Comparison of ENCODE assay signal across 14 cellular contexts in the genomic region with DNA sequence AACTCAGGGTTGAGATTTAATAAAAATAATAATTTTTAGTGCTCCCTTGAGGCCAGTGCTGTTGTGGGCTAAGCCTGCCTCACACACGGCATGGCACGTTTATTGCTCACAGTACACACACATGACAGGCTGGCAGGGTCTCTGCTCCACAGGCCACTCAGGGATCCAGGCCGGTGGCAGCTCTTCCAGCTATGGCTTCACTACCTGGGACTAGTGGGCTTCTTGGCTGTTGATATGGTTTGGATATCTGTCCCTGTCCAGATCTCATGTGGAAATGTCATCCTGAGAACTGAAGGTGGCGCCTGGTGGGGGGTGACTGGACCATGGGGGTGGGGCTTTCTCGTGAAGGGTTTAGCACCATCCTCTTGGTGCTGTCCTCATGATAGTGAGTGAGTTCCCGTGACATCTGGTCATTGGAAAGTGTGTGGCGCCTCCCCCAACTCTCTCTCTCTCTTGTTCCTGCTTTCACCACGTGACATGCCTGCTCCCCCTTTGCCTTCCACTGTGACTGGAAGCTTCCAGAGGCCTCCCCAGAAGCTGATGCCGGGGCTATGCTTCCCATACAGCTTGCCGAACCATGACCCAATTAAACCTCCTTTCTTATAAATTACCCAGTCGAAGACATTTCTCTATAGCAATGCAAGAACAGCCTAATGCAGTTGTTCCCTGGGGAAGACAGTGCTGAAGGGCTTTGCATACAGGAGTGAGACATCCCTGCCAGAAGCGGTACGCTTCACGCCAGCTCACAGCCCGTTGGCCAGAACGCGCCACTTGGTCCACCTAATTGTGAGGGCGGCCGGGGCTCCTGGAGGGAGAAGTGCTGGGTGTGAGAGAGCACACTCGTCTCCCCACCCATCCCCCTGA.
A peak's percentile ranks its signal among the peaks of the same experiment; 100 is the strongest.
DNase-seq lines count a peak whose midpoint lies in the region; ATAC-seq and TF ChIP-seq lines count a peak whose summit lies in the region.
"Had no signal": no experiment of that assay in that cellular context is flagged by ENCODE, and none has a peak within 500 bp of the region (broad histone marks: within the 10 kb centered on the region; RNA-seq: fewer than 3 reads in every experiment).

No MANE protein-coding gene starts in this region.

- TF ChIP-seq EP300 in sigmoid colon (IDR thresholded peaks at IDR 0.05), result no peak

- WGBS in neuronal stem cell (ENCODE audit: extremely low coverage in 2 of 2, insufficient read length in 2 of 2, insufficient replicate concordance in 1 of 2), 2 donors, result no CpG with 5 or more reads among the region's 20 CpGs
- WGBS in sigmoid colon, 2 donors, result 83 to 87% methylated on average over 20 of the region's 20 CpGs

- no peak overlapping the region for H2BK12ac ChIP-seq in neuronal stem cell (ENCODE audit: low read length)

- peak overlapping the region; percentile 69 for H2BK15ac ChIP-seq in neuronal stem cell (ENCODE audit: low read length)

- no peak overlapping the region for H2AK5ac ChIP-seq in neuronal stem cell (ENCODE audit: low read depth, low read length)

- H3K27me3 ChIP-seq in neuronal stem cell (ENCODE audit: control insufficient read depth in 3 of 3, insufficient read depth in 3 of 3, low read depth in 1 of 3, low read length in 3 of 3), result peaks cover 0 to 10% (median 0%) of the 10 kb centered on the region in 3 experiments
- peaks cover 0 to 10% (median 0%) of the 10 kb centered on the region in 3 donors for H3K27me3 ChIP-seq in sigmoid colon

- H3K4ac ChIP-seq in neuronal stem cell (ENCODE audit: low read length), result no peak overlapping the region

- H2BK120ac ChIP-seq in neuronal stem cell (ENCODE audit: low read depth, low read length), result peak overlapping the region; percentile 1

- no peaks in the 10 kb centered on the region for H3K9me3 Mint-ChIP-seq in activated T-cell treated with anti-CD3 and anti-CD28 coated beads, Interleukin-2, amount 50 U/mL, for 4 hours
- H3K9me3 Mint-ChIP-seq: CD8-positive, alpha-beta T cell had no signal

- H3K4me3 Mint-ChIP-seq in activated T-cell treated with anti-CD3 and anti-CD28 coated beads, Interleukin-2, amount 50 U/mL, for 4 hours, result no peak overlapping the region
- H3K4me3 Mint-ChIP-seq: CD14-positive monocyte; CD8-positive, alpha-beta T cell had no signal

- no peak overlapping the region for H4K91ac ChIP-seq in neuronal stem cell (ENCODE audit: low read depth, low read length, poor library complexity)

- H3K27ac ChIP-seq in neuronal stem cell (replicated peaks; ENCODE audit: low read length), result no peak overlapping the region
- H3K27ac ChIP-seq in sigmoid colon, result no peak overlapping the region
- H3K27ac ChIP-seq: 22Rv1 had no signal

- H3K4me3 ChIP-seq in neuronal stem cell (ENCODE audit: low read length in 2 of 2) (no peak overlapping the region), sigmoid colon (no peak overlapping the region)

- DNase-seq in activated effector memory CD4-positive, alpha-beta T cell treated with anti-CD3 and anti-CD28 coated beads, Interleukin-2, amount 50 U/mL, for 16 hours, result peak; percentile 34
- no peak for DNase-seq in activated effector memory CD4-positive, alpha-beta T cell treated with Interleukin-2 at 50 U/mL for 16 hours
- DNase-seq in neuronal stem cell (ENCODE audit: low spot score), result no peak
- DNase-seq in sigmoid colon, result peak; percentile 43
- DNase-seq in activated CD4-positive, alpha-beta T cell treated with anti-CD3 and anti-CD28 coated beads for 1 hour, result no peak
- no peak for DNase-seq in activated T-cell treated with anti-CD3 and anti-CD28 coated beads, Interleukin-2, amount 50 U/mL, for 4 hours
- DNase-seq: CD8-positive, alpha-beta T cell; COR-L47; DMS153; DMS79 treated with DMSO at 0.1 percent for 48 hours; GDM1 had no signal

- intact Hi-C loops in sigmoid colon (cut with DNase I), result no loop called here

- H3K4me2 ChIP-seq in neuronal stem cell (ENCODE audit: insufficient read depth, low read length, poor library complexity, severe bottlenecking), result no peak overlapping the region

- H3K36me3 ChIP-seq in neuronal stem cell (replicated peaks in 1 of 2; ENCODE audit: control insufficient read depth in 2 of 2, insufficient read depth in 2 of 2, low read length in 2 of 2), result no peaks in the 10 kb centered on the region
- no peaks in the 10 kb centered on the region for H3K36me3 ChIP-seq in sigmoid colon

- TF ChIP-seq POLR2A in sigmoid colon (IDR thresholded peaks at IDR 0.05), result no peak

- no peaks in the 10 kb centered on the region for H3K36me3 Mint-ChIP-seq in activated T-cell treated with anti-CD3 and anti-CD28 coated beads, Interleukin-2, amount 50 U/mL, for 4 hours (ENCODE audit: insufficient read depth)
- H3K36me3 Mint-ChIP-seq: CD14-positive monocyte; CD8-positive, alpha-beta T cell had no signal

- H3K18ac ChIP-seq in neuronal stem cell (ENCODE audit: low read length), result peak overlapping the region; percentile 45

- H3K4me1 ChIP-seq in neuronal stem cell (ENCODE audit: control insufficient read depth in 2 of 2, insufficient read depth in 1 of 2, low read depth in 1 of 2, low read length in 2 of 2), result peaks cover 0 to 2% of the 10 kb centered on the region in 2 donors
- H3K4me1 ChIP-seq in sigmoid colon, result no peaks in the 10 kb centered on the region

- H2AFZ ChIP-seq in neuronal stem cell (ENCODE audit: low read length), result no peak overlapping the region

- H3K79me1 ChIP-seq in neuronal stem cell (ENCODE audit: low read depth, low read length), result no peaks in the 10 kb centered on the region

- no peak for TF ChIP-seq CTCF in sigmoid colon (IDR thresholded peaks at IDR 0.05)

- no peak overlapping the region for H2BK5ac ChIP-seq in neuronal stem cell (ENCODE audit: low read length)

- no peak overlapping the region for H3K14ac ChIP-seq in neuronal stem cell (ENCODE audit: low read length)

- H3K9me3 ChIP-seq in neuronal stem cell (replicated peaks in 1 of 2; ENCODE audit: control insufficient read depth in 2 of 2, insufficient read depth in 1 of 2, low read depth in 1 of 2, low read length in 2 of 2) (no peaks in the 10 kb centered on the region), sigmoid colon (no peaks in the 10 kb centered on the region)

- ATAC-seq in GM18858 (IDR thresholded peaks at IDR 0.05; ENCODE audit: unreplicated experiment), result no peak
- no peak for ATAC-seq in activated T-cell treated with anti-CD3 and anti-CD28 coated beads, Interleukin-2, amount 50 U/mL, for 4 hours
- ATAC-seq: CD8-positive, alpha-beta T cell had no signal

- peak overlapping the region; percentile 74 for H3K23ac ChIP-seq in neuronal stem cell (ENCODE audit: low read depth, low read length, poor library complexity)

- no peak overlapping the region for H4K8ac ChIP-seq in neuronal stem cell (ENCODE audit: low read depth, low read length)

- peaks cover 8% of the 10 kb centered on the region for H3K27me3 Mint-ChIP-seq in activated T-cell treated with anti-CD3 and anti-CD28 coated beads, Interleukin-2, amount 50 U/mL, for 4 hours (ENCODE audit: low read depth)

- no peaks in the 10 kb centered on the region for H3K4me1 Mint-ChIP-seq in activated T-cell treated with anti-CD3 and anti-CD28 coated beads, Interleukin-2, amount 50 U/mL, for 4 hours (ENCODE audit: low read depth)
- H3K4me1 Mint-ChIP-seq: CD14-positive monocyte had no signal

- no peak overlapping the region for H3K9ac ChIP-seq in neuronal stem cell (ENCODE audit: low read depth, low read length, poor library complexity)

Comparison
In these comparisons a context has a peak if more than half of its experiments do, and no peak if none do; other contexts are left out.
1. DNase-seq: peak in activated effector memory CD4-positive, alpha-beta T cell treated with anti-CD3 and anti-CD28 coated beads, Interleukin-2, amount 50 U/mL, for 16 hours (single experiment) and sigmoid colon (single experiment); none in activated effector memory CD4-positive, alpha-beta T cell treated with Interleukin-2 at 50 U/mL for 16 hours (single experiment), neuronal stem cell (single experiment), activated CD4-positive, alpha-beta T cell treated with anti-CD3 and anti-CD28 coated beads for 1 hour (single experiment) and activated T-cell treated with anti-CD3 and anti-CD28 coated beads, Interleukin-2, amount 50 U/mL, for 4 hours (single experiment).